8 cellular contexts compared by ENCODE assay signal in genomic region chr3:139561959-139562676, GRCh38. TPM values are rescaled to one million over a fixed set of nuclear protein-coding genes. Genes with fewer than 3 reads are reported as not detected.
DNase-seq lines count a peak whose midpoint lies in the region; ATAC-seq lines count a peak whose summit lies in the region.

No MANE protein-coding gene starts in this region.

- DNase-seq in activated CD4-positive, alpha-beta T cell treated with anti-CD3 and anti-CD28 coated beads for 48 hours: peak; percentile 20
- DNase-seq in activated CD4-positive, alpha-beta T cell treated with anti-CD3 and anti-CD28 coated beads for 4 hours: no peak
- DNase-seq in NCI-H345 (lab: John Stamatoyannopoulos, UW): peak; percentile 36
- peak; percentile 33 to 47 for DNase-seq in dermis microvascular lymphatic vessel endothelial cell (ENCODE audit: low read depth in 2 of 2)
- DNase-seq in mucosa of gallbladder (ENCODE audit: low spot score): peak; percentile 38
- no peak for DNase-seq in germinal center (ENCODE audit: low spot score)
- no peak for DNase-seq in GOT3 (lab: John Stamatoyannopoulos, UW)

- no peak for ATAC-seq in HG03565 (IDR thresholded peaks at IDR 0.05; ENCODE audit: unreplicated experiment)

RNA-seq across cellular contexts. Expression of gene RBP1, which starts 22.6 kb away (rescaled TPM):
- total RNA-seq in dermis microvascular lymphatic vessel endothelial cell (41.8 and 262 TPM in 2 replicates), mucosa of gallbladder (279 TPM)

Comparison
In these comparisons a context has a peak if more than half of its experiments do, and no peak if none do; other contexts are left out.
1. DNase-seq: peak in activated CD4-positive, alpha-beta T cell treated with anti-CD3 and anti-CD28 coated beads for 48 hours (single experiment), NCI-H345 (single experiment), dermis microvascular lymphatic vessel endothelial cell (2 of 2) and mucosa of gallbladder (single experiment); none in activated CD4-positive, alpha-beta T cell treated with anti-CD3 and anti-CD28 coated beads for 4 hours (0 of 2), germinal center (single experiment) and GOT3 (single experiment).